In the genomic region with DNA sequence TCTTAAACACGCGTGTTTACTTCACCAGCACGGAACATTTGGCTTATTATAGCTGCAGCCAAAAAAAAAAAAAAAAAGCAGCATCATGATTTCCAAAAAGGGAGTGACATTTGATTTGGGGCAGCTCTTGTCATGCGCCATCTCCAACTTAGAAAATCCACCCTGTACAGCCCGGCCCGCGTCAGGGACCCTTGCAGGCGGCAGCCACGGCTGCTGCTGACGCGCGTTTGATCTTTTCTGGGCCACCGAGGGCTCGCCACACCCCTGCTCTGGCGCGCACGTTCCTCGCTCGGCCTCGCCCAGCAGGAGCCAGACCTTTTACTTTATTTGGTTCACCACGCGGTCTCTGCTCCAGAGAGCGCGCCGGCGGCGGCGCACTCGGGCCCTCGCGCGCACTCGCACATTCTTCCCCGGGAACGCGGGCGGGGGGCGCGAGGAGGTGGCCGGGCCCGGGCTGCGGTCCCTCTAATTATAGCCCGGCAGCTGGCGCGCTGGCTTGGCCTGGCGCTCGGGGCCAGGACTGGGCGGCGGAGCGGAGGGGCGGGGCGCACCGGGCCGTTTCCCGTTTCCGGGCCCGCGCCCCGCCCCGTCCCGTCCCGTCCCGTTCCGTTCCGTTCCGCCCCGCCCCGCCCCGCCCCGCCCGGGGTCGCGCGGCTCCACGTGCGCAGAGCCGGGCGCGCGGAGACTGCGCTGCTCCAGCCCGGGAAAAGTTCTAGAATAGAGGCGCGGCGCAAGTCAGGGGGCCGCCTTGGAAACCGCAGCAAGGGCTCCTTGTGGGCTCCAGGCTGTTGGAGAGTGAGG, we compare ENCODE assay signal across 8 cellular contexts. TPM values are rescaled to one million over a fixed set of nuclear protein-coding genes. Genes with fewer than 3 reads are reported as not detected.
DNase-seq lines count a peak whose midpoint lies in the region; ATAC-seq and TF ChIP-seq lines count a peak whose summit lies in the region.

No MANE protein-coding gene starts in this region.

- ATAC-seq in GM19324 (IDR thresholded peaks at IDR 0.05; ENCODE audit: low FRiP score, unreplicated experiment) (peak; percentile 91), HG03432 (IDR thresholded peaks at IDR 0.05; ENCODE audit: unreplicated experiment) (peak; percentile 77)

- TF ChIP-seq RAD21 in liver (IDR thresholded peaks at IDR 0.05): peak; percentile 16 to 56

- no peaks in the 10 kb centered on the region for H3K27me3 ChIP-seq in liver (ENCODE audit: control insufficient read depth in 4 of 4, insufficient read depth in 4 of 4, low read length in 3 of 4)

- peak overlapping the region; percentile 93 for H3K27ac Mint-ChIP-seq in dendritic cell treated with granulocyte-macrophage colony-stimulating factor and Interleukin-4, amounts not matched to agents 40 ng/mL and 50 ng/mL, for 4 days

- under 1% methylated on average over 87 of the region's 87 CpGs for WGBS in liver

- no peaks in the 10 kb centered on the region for H3K36me3 ChIP-seq in liver (ENCODE audit: control insufficient read depth in 4 of 4, insufficient read depth in 3 of 4, low read depth in 1 of 4, low read length in 3 of 4)

- peaks cover 7 to 49% (median 35%) of the 10 kb centered on the region in 4 donors for H3K4me1 ChIP-seq in liver (ENCODE audit: control insufficient read depth in 4 of 4, insufficient read depth in 4 of 4, low read length in 3 of 4)

- H3K36me3 Mint-ChIP-seq in dendritic cell treated with granulocyte-macrophage colony-stimulating factor and Interleukin-4, amounts not matched to agents 40 ng/mL and 50 ng/mL, for 4 days (ENCODE audit: low read depth): peaks cover 28% of the 10 kb centered on the region

- H3K4me1 Mint-ChIP-seq in dendritic cell treated with granulocyte-macrophage colony-stimulating factor and Interleukin-4, amounts not matched to agents 40 ng/mL and 50 ng/mL, for 4 days (ENCODE audit: low read depth): peaks cover 35% of the 10 kb centered on the region

- H3K27me3 Mint-ChIP-seq in dendritic cell treated with granulocyte-macrophage colony-stimulating factor and Interleukin-4, amounts not matched to agents 40 ng/mL and 50 ng/mL, for 4 days: no peaks in the 10 kb centered on the region

- peak overlapping the region; percentile 97 to 100 for H3K27ac ChIP-seq in liver (ENCODE audit: low read depth in 1 of 2, low read length in 2 of 2)

- no peaks in the 10 kb centered on the region for H3K9me3 ChIP-seq in liver (ENCODE audit: control insufficient read depth in 4 of 4, low read length in 3 of 4)

- DNase-seq in C1 segment of cervical spinal cord (lab: John Stamatoyannopoulos, UW) (peak in 13 of 14 donors; percentile 51 to 97 (median 82)), NCI-H526 (lab: John Stamatoyannopoulos, UW) (peak; percentile 63 to 89)
- peak; percentile 51 to 61 for DNase-seq in activated CD4-positive, alpha-beta T cell treated with anti-CD3 and anti-CD28 coated beads, Interleukin-2, amount 50 U/mL, for 24 hours (ENCODE audit: low read depth in 1 of 2, low spot score in 1 of 2)
- peak; percentile 75 for DNase-seq in stimulated activated CD4-positive, alpha-beta T cell treated with anti-CD3 and anti-CD28 coated beads, Interleukin-4, amount 100 ng/mL, for 24 hours

- no peak for TF ChIP-seq CTCF in liver (IDR thresholded peaks at IDR 0.05; ENCODE audit: low read depth, low read length, missing input control)

- intact Hi-C loops in dendritic cell treated with granulocyte-macrophage colony-stimulating factor and Interleukin-4, amounts not matched to agents 40 ng/mL and 50 ng/mL, for 4 days (cut with micrococcal nuclease): loop anchor here (2.0 kb wide), 1 partner anchor 101 kb away; no protein-coding TSS in a partner anchor

- H3K4me3 ChIP-seq in liver (ENCODE audit: low read depth in 1 of 3, low read length in 3 of 3): peak overlapping the region; percentile 37 to 68 (median 53)

- peaks cover 1% of the 10 kb centered on the region for H3K9me3 Mint-ChIP-seq in dendritic cell treated with granulocyte-macrophage colony-stimulating factor and Interleukin-4, amounts not matched to agents 40 ng/mL and 50 ng/mL, for 4 days

- H3K9ac ChIP-seq in liver (ENCODE audit: low read depth in 1 of 2, low read length in 2 of 2): peak overlapping the region; percentile 89 to 99

- peak overlapping the region; percentile 79 for H3K4me3 Mint-ChIP-seq in dendritic cell treated with granulocyte-macrophage colony-stimulating factor and Interleukin-4, amounts not matched to agents 40 ng/mL and 50 ng/mL, for 4 days

TF ChIP-seq in liver, 16 proteins besides CTCF, POLR2A, EP300 and RAD21:
- peak in 1 of 2 donors; percentile 21 for TF ChIP-seq RXRA (IDR thresholded peaks at IDR 0.05)
- peak; percentile 45 for TF ChIP-seq SP1 (IDR thresholded peaks at IDR 0.05)
- TF ChIP-seq NR2F2 (IDR thresholded peaks at IDR 0.05): no peak
- TF ChIP-seq TAF1 (conservative IDR thresholded peaks at IDR 0.05): no peak
TF ChIP-seq in liver: peak in this region for 2.

RNA-seq across cellular contexts. Expression of a gene that starts 10.2 kb away (rescaled TPM):
- total RNA-seq in liver: 10 to 100 TPM; 31.5 to 48.2 TPM
- polyA plus RNA-seq in liver: 10 to 100 TPM; 22.2 to 39.3 TPM

Comparison
In these comparisons a context has a peak if more than half of its experiments do, and no peak if none do; other contexts are left out.
1. Peak in every context shown above with its lines: DNase-seq, ATAC-seq, H3K4me3 ChIP-seq and H3K27ac ChIP-seq.